Comparison of ENCODE assay signal across 16 cellular contexts in the genomic region with DNA sequence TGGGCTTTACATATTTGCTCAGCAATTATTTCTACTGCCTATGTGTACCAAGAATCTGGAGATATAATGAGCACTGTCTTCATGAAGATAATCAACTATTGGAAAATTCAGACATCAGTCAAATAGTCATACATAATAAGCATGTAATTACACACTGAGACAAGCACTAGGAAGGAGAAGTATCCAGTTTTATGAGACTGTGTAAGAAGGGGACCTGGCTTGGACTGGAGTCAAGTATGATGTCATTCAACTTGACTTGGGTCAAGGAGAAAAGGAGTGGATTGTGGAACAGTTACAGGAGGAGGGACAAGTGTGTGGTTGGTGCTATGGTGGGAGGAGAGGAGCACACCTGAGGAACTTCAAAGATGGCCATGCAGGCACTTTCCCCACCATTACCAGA.
DNase-seq lines count a peak whose midpoint lies in the region; ATAC-seq, FAIRE-seq and TF ChIP-seq lines count a peak whose summit lies in the region.
"Had no signal": no experiment of that assay in that cellular context is flagged by ENCODE, and none has a peak within 500 bp of the region (broad histone marks: within the 10 kb centered on the region; RNA-seq: fewer than 3 reads in every experiment).

No MANE protein-coding gene starts in this region.

- TF ChIP-seq POLR2A in HepG2 (IDR thresholded peaks at IDR 0.05; ENCODE audit: insufficient read depth in 1 of 2, low read depth in 2 of 2, low read length in 2 of 2) (no peak), right lobe of liver (IDR thresholded peaks at IDR 0.05) (no peak)

- H3K36me3 ChIP-seq in HepG2 (replicated peaks in 1 of 2; ENCODE audit: control insufficient read depth in 1 of 2, insufficient read depth in 2 of 2, low read length in 2 of 2) = no peaks in the 10 kb centered on the region
- H3K36me3 ChIP-seq in right lobe of liver = no peaks in the 10 kb centered on the region
- no peaks in the 10 kb centered on the region for H3K36me3 ChIP-seq in left lung
- no peaks in the 10 kb centered on the region for H3K36me3 ChIP-seq in OCI-LY7 (ENCODE audit: insufficient read depth, low read length)
- H3K36me3 ChIP-seq: MG63 had no signal

- H3K4me1 ChIP-seq in HepG2 (ENCODE audit: insufficient read depth, low read length) (no peaks in the 10 kb centered on the region), right lobe of liver (no peaks in the 10 kb centered on the region), left lung (no peaks in the 10 kb centered on the region), OCI-LY7 (ENCODE audit: insufficient read depth, low read length, poor library complexity, severe bottlenecking) (no peaks in the 10 kb centered on the region)

- no peak for FAIRE-seq in HepG2 (lab: Jason Lieb, UNC)
- FAIRE-seq: RCC 7860 had no signal

- no peak overlapping the region for H3K27ac ChIP-seq in HepG2 (ENCODE audit: extremely low read length, insufficient read depth, low read length)
- H3K27ac ChIP-seq in right lobe of liver = no peak overlapping the region
- H3K27ac ChIP-seq in left lung = no peak overlapping the region
- H3K27ac ChIP-seq in OCI-LY7 (ENCODE audit: low read depth, low read length, poor library complexity, severe bottlenecking) = no peak overlapping the region
- H3K27ac ChIP-seq: SK-N-MC had no signal

- DNase-seq in HepG2 (ENCODE audit: low spot score) (no peak), right lobe of liver (no peak), M059J (ENCODE audit: low read depth) (peak; percentile 55), left lung (no peak), NCI-H1694 (lab: John Stamatoyannopoulos, UW) (no peak), NCI-H128 (lab: John Stamatoyannopoulos, UW; ENCODE audit: unreplicated experiment) (no peak), OCI-LY7 (ENCODE audit: low spot score) (no peak)
- DNase-seq: CD4-positive, alpha-beta T cell; H7; KG1; MG63; NCI-H1092; NCI-H82; Right ventricle myocardium superior had no signal

- no peak overlapping the region for H3K4me2 ChIP-seq in HepG2 (ENCODE audit: low read depth, low read length)
- no peak overlapping the region for H3K4me2 ChIP-seq in OCI-LY7 (ENCODE audit: low read length)

- no TSS peak for BruUV-seq in HepG2 (replicated peaks; lab: Mats Ljungman, UMichigan)
- no TSS peak for BruUV-seq in OCI-LY7 (replicated peaks; lab: Mats Ljungman, UMichigan)

- no peak for TF ChIP-seq RAD21 in HepG2 (CRISPR knock-in tag; IDR thresholded peaks at IDR 0.05)

- H4K20me1 ChIP-seq in HepG2 (ENCODE audit: insufficient read depth, low read length) = no peaks in the 10 kb centered on the region
- no peaks in the 10 kb centered on the region for H4K20me1 ChIP-seq in OCI-LY7 (ENCODE audit: insufficient read depth, low read length)

- TF ChIP-seq EP300 in HepG2 (IDR thresholded peaks at IDR 0.05; ENCODE audit: low read depth in 2 of 2, low read length in 2 of 2) (no peak), HepG2 (CRISPR knock-in tag; IDR thresholded peaks at IDR 0.05; ENCODE audit: borderline replicate concordance) (no peak)

- no peak overlapping the region for H2AFZ ChIP-seq in HepG2 (ENCODE audit: low read length)
- no peak overlapping the region for H2AFZ ChIP-seq in OCI-LY7 (ENCODE audit: low read length)

- H3K9me3 ChIP-seq in HepG2 (ENCODE audit: low read length) (no peaks in the 10 kb centered on the region), right lobe of liver (no peaks in the 10 kb centered on the region), left lung (no peaks in the 10 kb centered on the region), OCI-LY7 (ENCODE audit: low read length) (no peaks in the 10 kb centered on the region)

- H3K9ac ChIP-seq in HepG2 (ENCODE audit: insufficient read depth, low read depth, low read length) = no peak overlapping the region

- CTCF ChIA-PET in HepG2 (lab: Yijun Ruan, JAX; ENCODE audit: low intra/inter-chr PET ratio, low total read pairs) (no interaction called here), OCI-LY7 (lab: Charles Lee; ENCODE audit: unreplicated experiment) (no interaction called here)

- ATAC-seq in HepG2 = no peak
- no peak for ATAC-seq in right lobe of liver
- ATAC-seq in left lung = peak; percentile 69

- no peak overlapping the region for H3K4me3 ChIP-seq in HepG2 (replicated peaks in 1 of 3; ENCODE audit: insufficient read depth in 1 of 3, low read depth in 2 of 3, low read length in 3 of 3)
- no peak overlapping the region for H3K4me3 ChIP-seq in right lobe of liver
- H3K4me3 ChIP-seq in left lung = no peak overlapping the region
- H3K4me3 ChIP-seq in OCI-LY7 (ENCODE audit: low read depth, low read length, poor library complexity, severe bottlenecking) = no peak overlapping the region
- H3K4me3 ChIP-seq: MG63, SK-N-MC had no signal

- no peak for TF ChIP-seq CTCF in HepG2 (CRISPR knock-in tag; IDR thresholded peaks at IDR 0.05)
- no peak for TF ChIP-seq CTCF in right lobe of liver (IDR thresholded peaks at IDR 0.05)
- TF ChIP-seq CTCF in left lung (IDR thresholded peaks at IDR 0.05) = no peak
- no peak for TF ChIP-seq CTCF in OCI-LY7 (conservative IDR thresholded peaks at IDR 0.05; ENCODE audit: low read length)

- H3K79me2 ChIP-seq in HepG2 (ENCODE audit: insufficient read depth, low read length) (no peaks in the 10 kb centered on the region), OCI-LY7 (ENCODE audit: insufficient read depth, low read depth, low read length) (no peaks in the 10 kb centered on the region)

- intact Hi-C loops in HepG2 (cut with micrococcal nuclease; ENCODE audit: unreplicated experiment) (no loop called here), right lobe of liver (cut with DNase I) (no loop called here), left lung (cut with DNase I) (no loop called here), OCI-LY7 (cut with micrococcal nuclease; ENCODE audit: unreplicated experiment) (no loop called here)

- POLR2A ChIA-PET in HepG2 (lab: Yijun Ruan, JAX) = no interaction called here
- POLR2A ChIA-PET in OCI-LY7 (lab: Charles Lee) = interaction anchor here (1.2 to 1.4 kb wide), 2 partner anchors 63 to 83 kb away, joined by 4 to 5 read pairs; no protein-coding TSS in a partner anchor

- no peaks in the 10 kb centered on the region for H3K27me3 ChIP-seq in HepG2 (ENCODE audit: control insufficient read depth in 1 of 2, insufficient read depth in 2 of 2, low read length in 2 of 2)
- no peaks in the 10 kb centered on the region for H3K27me3 ChIP-seq in right lobe of liver
- H3K27me3 ChIP-seq in left lung = no peaks in the 10 kb centered on the region
- H3K27me3 ChIP-seq: MG63 had no signal

- in situ Hi-C loops in HepG2 (cut with HindIII; ENCODE audit: extremely low pct_ligation_motif_present, low pct_unique_long_range_greater_than_20kb) = no loop called here

- H3K9me2 ChIP-seq in OCI-LY7 (ENCODE audit: insufficient read depth, low read length) = no peaks in the 10 kb centered on the region

TF ChIP-seq in HepG2, 621 proteins besides CTCF, POLR2A, EP300 and RAD21:
- peak; percentile 86 for TF ChIP-seq ATF7 (IDR thresholded peaks at IDR 0.05)
- TF ChIP-seq ATF7 (CRISPR knock-in tag; IDR thresholded peaks at IDR 0.05) = no peak
- no peak for TF ChIP-seq ZBTB8A (CRISPR knock-in tag; IDR thresholded peaks at IDR 0.05; ENCODE audit: borderline replicate concordance, low read depth)
- TF ChIP-seq ZNF224 (CRISPR knock-in tag; IDR thresholded peaks at IDR 0.05) = no peak
- TF ChIP-seq ZFYVE20 (CRISPR knock-in tag; IDR thresholded peaks at IDR 0.05; ENCODE audit: borderline replicate concordance, low read depth) = no peak
- 0 out of 2 replicates have a peak, but pooled peaks have one; percentile 24 for TF ChIP-seq CREB1 (IDR thresholded peaks at IDR 0.05)
- TF ChIP-seq CREB1 (CRISPR knock-in tag; IDR thresholded peaks at IDR 0.05) = no peak
